1 cellular context compared by ENCODE assay signal in the genomic region with DNA sequence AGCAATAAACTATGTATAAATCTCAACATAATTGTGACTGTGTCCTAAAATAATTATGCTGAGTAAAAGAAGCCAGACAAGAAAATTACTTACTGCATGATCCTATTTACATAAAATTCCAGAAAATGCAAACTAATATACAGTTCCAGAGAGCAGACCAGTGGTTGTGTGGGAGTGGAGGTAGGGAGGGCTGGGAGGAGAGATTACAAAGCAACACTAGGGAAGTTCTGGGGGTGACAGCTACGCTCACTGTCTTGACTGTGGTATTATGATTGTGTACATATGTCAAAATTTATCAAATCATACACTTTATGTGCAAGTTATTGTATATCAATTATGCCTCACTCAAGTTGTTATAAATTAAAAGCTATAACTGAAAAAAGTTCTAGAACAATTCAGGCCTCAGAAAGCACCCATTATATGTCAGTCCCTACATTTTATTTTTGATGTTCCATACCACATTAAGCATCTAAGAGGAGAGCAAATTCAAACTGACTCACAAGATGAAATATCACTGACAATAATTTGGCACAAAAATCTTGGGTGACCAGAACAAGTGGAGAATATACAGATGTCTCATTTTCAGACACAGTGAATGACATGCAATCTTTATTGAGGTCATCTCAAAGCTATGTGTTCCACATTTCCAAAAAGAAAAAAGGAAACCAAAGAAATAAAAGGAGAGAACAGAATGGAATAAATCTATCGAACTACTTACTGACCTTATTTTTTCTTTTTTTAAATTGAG.
TF ChIP-seq lines count a peak whose summit lies in the region.

No MANE protein-coding gene starts in this region.

TF ChIP-seq in K562, 482 proteins besides CTCF, POLR2A, EP300 and RAD21 (continued from another document and continues in another):
- TF ChIP-seq, protein P1, sequence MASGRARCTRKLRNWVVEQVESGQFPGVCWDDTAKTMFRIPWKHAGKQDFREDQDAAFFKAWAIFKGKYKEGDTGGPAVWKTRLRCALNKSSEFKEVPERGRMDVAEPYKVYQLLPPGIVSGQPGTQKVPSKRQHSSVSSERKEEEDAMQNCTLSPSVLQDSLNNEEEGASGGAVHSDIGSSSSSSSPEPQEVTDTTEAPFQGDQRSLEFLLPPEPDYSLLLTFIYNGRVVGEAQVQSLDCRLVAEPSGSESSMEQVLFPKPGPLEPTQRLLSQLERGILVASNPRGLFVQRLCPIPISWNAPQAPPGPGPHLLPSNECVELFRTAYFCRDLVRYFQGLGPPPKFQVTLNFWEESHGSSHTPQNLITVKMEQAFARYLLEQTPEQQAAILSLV (tag; IDR thresholded peaks at IDR 0.05) = no peak
- TF ChIP-seq, protein P2, sequence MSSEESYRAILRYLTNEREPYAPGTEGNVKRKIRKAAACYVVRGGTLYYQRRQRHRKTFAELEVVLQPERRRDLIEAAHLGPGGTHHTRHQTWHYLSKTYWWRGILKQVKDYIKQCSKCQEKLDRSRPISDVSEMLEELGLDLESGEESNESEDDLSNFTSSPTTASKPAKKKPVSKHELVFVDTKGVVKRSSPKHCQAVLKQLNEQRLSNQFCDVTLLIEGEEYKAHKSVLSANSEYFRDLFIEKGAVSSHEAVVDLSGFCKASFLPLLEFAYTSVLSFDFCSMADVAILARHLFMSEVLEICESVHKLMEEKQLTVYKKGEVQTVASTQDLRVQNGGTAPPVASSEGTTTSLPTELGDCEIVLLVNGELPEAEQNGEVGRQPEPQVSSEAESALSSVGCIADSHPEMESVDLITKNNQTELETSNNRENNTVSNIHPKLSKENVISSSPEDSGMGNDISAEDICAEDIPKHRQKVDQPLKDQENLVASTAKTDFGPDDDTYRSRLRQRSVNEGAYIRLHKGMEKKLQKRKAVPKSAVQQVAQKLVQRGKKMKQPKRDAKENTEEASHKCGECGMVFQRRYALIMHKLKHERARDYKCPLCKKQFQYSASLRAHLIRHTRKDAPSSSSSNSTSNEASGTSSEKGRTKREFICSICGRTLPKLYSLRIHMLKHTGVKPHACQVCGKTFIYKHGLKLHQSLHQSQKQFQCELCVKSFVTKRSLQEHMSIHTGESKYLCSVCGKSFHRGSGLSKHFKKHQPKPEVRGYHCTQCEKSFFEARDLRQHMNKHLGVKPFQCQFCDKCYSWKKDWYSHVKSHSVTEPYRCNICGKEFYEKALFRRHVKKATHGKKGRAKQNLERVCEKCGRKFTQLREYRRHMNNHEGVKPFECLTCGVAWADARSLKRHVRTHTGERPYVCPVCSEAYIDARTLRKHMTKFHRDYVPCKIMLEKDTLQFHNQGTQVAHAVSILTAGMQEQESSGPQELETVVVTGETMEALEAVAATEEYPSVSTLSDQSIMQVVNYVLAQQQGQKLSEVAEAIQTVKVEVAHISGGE (CRISPR knock-in tag; IDR thresholded peaks at IDR 0.05) = peak in 1 of 3 experiments; percentile 46; a peak in 1 of 6 replicates
- TF ChIP-seq SMARCE1 (IDR thresholded peaks at IDR 0.05) (peak; percentile 22; the same call in 1 of the 2 replicates), MCM3 (IDR thresholded peaks at IDR 0.05) (no peak), MLX (CRISPR knock-in tag; conservative IDR thresholded peaks at IDR 0.05) (no peak), FOSL1 (tag; conservative IDR thresholded peaks at IDR 0.05) (no peak), RREB1 (CRISPR knock-in tag; IDR thresholded peaks at IDR 0.05) (no peak), MAFF (IDR thresholded peaks at IDR 0.05; ENCODE audit: low read length) (no peak), SPI1 (IDR thresholded peaks at IDR 0.05; ENCODE audit: borderline replicate concordance, low read depth, low read length) (no peak), ZNF41 (CRISPR knock-in tag; conservative IDR thresholded peaks at IDR 0.05) (no peak), RBM25 (IDR thresholded peaks at IDR 0.05; ENCODE audit: low read depth, low read length, severe bottlenecking) (no peak), HDAC2 (IDR thresholded peaks at IDR 0.05) (no peak), ZMIZ1 (IDR thresholded peaks at IDR 0.05; ENCODE audit: low read depth in 2 of 2, low read length in 2 of 2) (no peak), PHF8 (IDR thresholded peaks at IDR 0.05; ENCODE audit: borderline replicate concordance, low read length) (no peak), TAF7 (tag; IDR thresholded peaks at IDR 0.05) (no peak), MTF1 (CRISPR knock-in tag; IDR thresholded peaks at IDR 0.05; ENCODE audit: borderline replicate concordance) (no peak), TBL1XR1 (IDR thresholded peaks at IDR 0.05; ENCODE audit: low read length in 2 of 2) (no peak), TCF3 (CRISPR knock-in tag; IDR thresholded peaks at IDR 0.05) (peak; percentile 74), IRF2 (CRISPR knock-in tag; IDR thresholded peaks at IDR 0.05) (no peak), SOX6 (IDR thresholded peaks at IDR 0.05) (no peak), ZNF124 (CRISPR knock-in tag; IDR thresholded peaks at IDR 0.05) (no peak), FOXP1 (CRISPR knock-in tag; IDR thresholded peaks at IDR 0.05) (no peak), KHSRP (IDR thresholded peaks at IDR 0.05) (no peak), ZC3H8 (IDR thresholded peaks at IDR 0.05) (no peak), DNMT1 (IDR thresholded peaks at IDR 0.05) (no peak), ZNF778 (CRISPR knock-in tag; IDR thresholded peaks at IDR 0.05) (no peak), ZFX (CRISPR knock-in tag; IDR thresholded peaks at IDR 0.05) (no peak), ZNF143 (CRISPR knock-in tag; IDR thresholded peaks at IDR 0.05) (no peak), ZNF347 (CRISPR knock-in tag; IDR thresholded peaks at IDR 0.05; ENCODE audit: low read depth) (no peak), NR3C1 (CRISPR knock-in tag; IDR thresholded peaks at IDR 0.05) (no peak), FIP1L1 (IDR thresholded peaks at IDR 0.05; ENCODE audit: low read depth, low read length, poor library complexity, severe bottlenecking) (no peak), IFI16 (CRISPR knock-in tag; IDR thresholded peaks at IDR 0.05) (no peak), MED1 (CRISPR knock-in tag; IDR thresholded peaks at IDR 0.05; ENCODE audit: borderline replicate concordance) (no peak), XRCC3 (IDR thresholded peaks at IDR 0.05) (no peak)
- TF ChIP-seq, protein P3, sequence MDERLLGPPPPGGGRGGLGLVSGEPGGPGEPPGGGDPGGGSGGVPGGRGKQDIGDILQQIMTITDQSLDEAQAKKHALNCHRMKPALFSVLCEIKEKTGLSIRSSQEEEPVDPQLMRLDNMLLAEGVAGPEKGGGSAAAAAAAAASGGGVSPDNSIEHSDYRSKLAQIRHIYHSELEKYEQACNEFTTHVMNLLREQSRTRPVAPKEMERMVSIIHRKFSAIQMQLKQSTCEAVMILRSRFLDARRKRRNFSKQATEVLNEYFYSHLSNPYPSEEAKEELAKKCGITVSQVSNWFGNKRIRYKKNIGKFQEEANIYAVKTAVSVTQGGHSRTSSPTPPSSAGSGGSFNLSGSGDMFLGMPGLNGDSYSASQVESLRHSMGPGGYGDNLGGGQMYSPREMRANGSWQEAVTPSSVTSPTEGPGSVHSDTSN (CRISPR knock-in tag; IDR thresholded peaks at IDR 0.05; ENCODE audit: low read depth) = no peak
- TF ChIP-seq, protein P3 (tag; conservative IDR thresholded peaks at IDR 0.05; ENCODE audit: low read depth) = 0 out of 2 replicates have a peak, but pooled peaks have one; percentile 25
- TF ChIP-seq, protein P4, sequence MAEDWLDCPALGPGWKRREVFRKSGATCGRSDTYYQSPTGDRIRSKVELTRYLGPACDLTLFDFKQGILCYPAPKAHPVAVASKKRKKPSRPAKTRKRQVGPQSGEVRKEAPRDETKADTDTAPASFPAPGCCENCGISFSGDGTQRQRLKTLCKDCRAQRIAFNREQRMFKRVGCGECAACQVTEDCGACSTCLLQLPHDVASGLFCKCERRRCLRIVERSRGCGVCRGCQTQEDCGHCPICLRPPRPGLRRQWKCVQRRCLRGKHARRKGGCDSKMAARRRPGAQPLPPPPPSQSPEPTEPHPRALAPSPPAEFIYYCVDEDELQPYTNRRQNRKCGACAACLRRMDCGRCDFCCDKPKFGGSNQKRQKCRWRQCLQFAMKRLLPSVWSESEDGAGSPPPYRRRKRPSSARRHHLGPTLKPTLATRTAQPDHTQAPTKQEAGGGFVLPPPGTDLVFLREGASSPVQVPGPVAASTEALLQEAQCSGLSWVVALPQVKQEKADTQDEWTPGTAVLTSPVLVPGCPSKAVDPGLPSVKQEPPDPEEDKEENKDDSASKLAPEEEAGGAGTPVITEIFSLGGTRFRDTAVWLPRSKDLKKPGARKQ (CRISPR knock-in tag; IDR thresholded peaks at IDR 0.05) = no peak
- TF ChIP-seq, protein P5, sequence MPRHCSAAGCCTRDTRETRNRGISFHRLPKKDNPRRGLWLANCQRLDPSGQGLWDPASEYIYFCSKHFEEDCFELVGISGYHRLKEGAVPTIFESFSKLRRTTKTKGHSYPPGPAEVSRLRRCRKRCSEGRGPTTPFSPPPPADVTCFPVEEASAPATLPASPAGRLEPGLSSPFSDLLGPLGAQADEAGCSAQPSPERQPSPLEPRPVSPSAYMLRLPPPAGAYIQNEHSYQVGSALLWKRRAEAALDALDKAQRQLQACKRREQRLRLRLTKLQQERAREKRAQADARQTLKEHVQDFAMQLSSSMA (CRISPR knock-in tag; IDR thresholded peaks at IDR 0.05) = no peak
